20 cellular contexts compared by ENCODE assay signal in the genomic region with DNA sequence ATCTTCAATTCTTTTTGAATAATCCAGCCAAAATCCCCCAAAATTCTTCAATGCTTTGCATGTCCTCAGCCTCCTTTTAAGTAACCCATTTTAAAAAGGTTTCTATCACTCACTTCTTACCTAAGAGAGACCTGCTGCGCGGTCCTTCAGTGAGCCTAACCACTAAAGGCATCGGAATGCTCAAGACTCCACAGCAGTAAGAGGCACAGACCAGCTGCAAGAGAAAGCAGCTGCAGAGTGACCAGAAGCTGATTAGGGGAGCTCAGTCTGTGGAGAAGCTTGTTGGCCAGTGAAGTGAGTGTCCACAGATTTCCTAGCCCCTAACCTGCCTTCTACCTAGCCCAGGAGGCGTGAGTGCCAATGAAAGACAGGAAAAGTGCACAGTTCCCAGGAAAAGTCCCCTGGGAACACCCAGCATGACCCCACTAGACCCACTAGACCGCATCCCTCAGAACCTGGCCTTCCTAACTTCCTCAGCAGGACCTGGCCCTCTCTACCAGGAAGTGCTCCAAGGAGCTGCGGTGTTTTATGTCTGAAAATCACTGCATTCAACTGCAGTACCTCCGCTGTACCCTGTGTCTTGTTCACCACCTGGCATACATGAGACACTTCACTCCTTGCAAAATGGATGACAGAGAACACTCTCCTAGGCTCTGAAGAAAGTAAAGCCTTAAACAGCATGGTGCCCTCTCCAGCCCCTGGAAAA.
"Had no signal": no experiment of that assay in that cellular context is flagged by ENCODE, and none has a peak within 500 bp of the region (broad histone marks: within the 10 kb centered on the region; RNA-seq: fewer than 3 reads in every experiment).

No MANE protein-coding gene starts in this region.

- H3K9me3 Mint-ChIP-seq: activated naive CD4-positive, alpha-beta T cell treated with anti-CD3 and anti-CD28 coated beads, Interleukin-2, amount 50 U/mL, for 72 hours; activated T-cell treated with anti-CD3 and anti-CD28 coated beads, Interleukin-2, amount 50 U/mL, for 24 hours; immature natural killer cell; naive thymus-derived CD4-positive, alpha-beta T cell had no signal

- H3K9me3 ChIP-seq: transverse colon had no signal

- H3K4me1 Mint-ChIP-seq: activated CD8-positive, alpha-beta memory T cell treated with anti-CD3 and anti-CD28 coated beads, Interleukin-2, amount 10 ng/mL, durations not matched to agents 7 days and 5 days; immature natural killer cell had no signal

- H3K4me3 Mint-ChIP-seq: activated CD8-positive, alpha-beta memory T cell treated with anti-CD3 and anti-CD28 coated beads, Interleukin-2, amount 10 ng/mL, durations not matched to agents 7 days and 5 days; activated T-cell treated with anti-CD3 and anti-CD28 coated beads, Interleukin-2, amount 50 U/mL, for 24 hours; brain; immature natural killer cell; naive thymus-derived CD4-positive, alpha-beta T cell had no signal

- ATAC-seq: activated CD8-positive, alpha-beta memory T cell treated with anti-CD3 and anti-CD28 coated beads, Interleukin-2, amount 10 ng/mL, durations not matched to agents 7 days and 5 days; activated naive CD4-positive, alpha-beta T cell treated with anti-CD3 and anti-CD28 coated beads, Interleukin-2, amount 50 U/mL, for 72 hours; left cardiac atrium; naive thymus-derived CD4-positive, alpha-beta T cell; right cardiac atrium; stimulated activated naive CD8-positive, alpha-beta T cell treated with anti-CD3 and anti-CD28 coated beads, Interleukin-15, Interleukin-2, amounts not matched to agents 100 U/mL and 50 U/mL, for 24 hours had no signal

- H3K27ac Mint-ChIP-seq: activated CD8-positive, alpha-beta memory T cell treated with anti-CD3 and anti-CD28 coated beads, Interleukin-2, amount 10 ng/mL, durations not matched to agents 7 days and 5 days; activated naive CD4-positive, alpha-beta T cell treated with anti-CD3 and anti-CD28 coated beads, Interleukin-2, amount 50 U/mL, for 72 hours; activated T-cell treated with anti-CD3 and anti-CD28 coated beads, Interleukin-2, amount 50 U/mL, for 24 hours; immature natural killer cell; naive thymus-derived CD4-positive, alpha-beta T cell had no signal

- DNase-seq: activated CD4-positive, alpha-beta T cell treated with anti-CD3 and anti-CD28 coated beads, Interleukin-2, amount 50 U/mL, for 48 hours; activated CD8-positive, alpha-beta memory T cell treated with anti-CD3 and anti-CD28 coated beads, Interleukin-2, amount 10 ng/mL, durations not matched to agents 7 days and 5 days; activated effector memory CD4-positive, alpha-beta T cell treated with Interleukin-2 at 50 U/mL for 16 hours; activated T-cell treated with anti-CD3 and anti-CD28 coated beads, Interleukin-2, amount 50 U/mL, for 24 hours; amniotic stem cell; effector CD8-positive, alpha-beta T cell; foreskin keratinocyte; head of caudate nucleus; immature natural killer cell; left cardiac atrium; naive thymus-derived CD4-positive, alpha-beta T cell; right cardiac atrium; stimulated activated CD4-positive, alpha-beta T cell treated with anti-CD3 and anti-CD28 coated beads, Interleukin-4, amount 100 ng/mL, for 4 hours; stimulated activated CD8-positive, alpha-beta memory T cell treated with anti-CD3 and anti-CD28 coated beads, Interleukin-4, amount 100 ng/mL, for 48 hours; stimulated activated naive CD8-positive, alpha-beta T cell treated with anti-CD3 and anti-CD28 coated beads, Interleukin-15, Interleukin-2, amounts not matched to agents 100 U/mL and 50 U/mL, for 24 hours; transverse colon had no signal

- H3K36me3 Mint-ChIP-seq: activated CD8-positive, alpha-beta memory T cell treated with anti-CD3 and anti-CD28 coated beads, Interleukin-2, amount 10 ng/mL, durations not matched to agents 7 days and 5 days; activated naive CD4-positive, alpha-beta T cell treated with anti-CD3 and anti-CD28 coated beads, Interleukin-2, amount 50 U/mL, for 72 hours; immature natural killer cell; naive thymus-derived CD4-positive, alpha-beta T cell had no signal

- H3K4me3 ChIP-seq: lung, smooth muscle cell, transverse colon had no signal

- H3K36me3 ChIP-seq: transverse colon had no signal

- H3K27ac ChIP-seq: foreskin keratinocyte, transverse colon had no signal

- H3K4me2 ChIP-seq: smooth muscle cell had no signal

- H3K27me3 Mint-ChIP-seq: brain had no signal

- H3K27me3 ChIP-seq: foreskin keratinocyte, transverse colon had no signal
